18 cellular contexts compared by ENCODE assay signal in genomic region chr17:19281161-19281560, GRCh38. TPM values are rescaled to one million over a fixed set of nuclear protein-coding genes. Genes with fewer than 3 reads are reported as not detected.
DNase-seq lines count a peak whose midpoint lies in the region; ATAC-seq and TF ChIP-seq lines count a peak whose summit lies in the region.
"Had no signal": no experiment of that assay in that cellular context is flagged by ENCODE, and none has a peak within 500 bp of the region (broad histone marks: within the 10 kb centered on the region; RNA-seq: fewer than 3 reads in every experiment).

No MANE protein-coding gene starts in this region.

- BruUV-seq in PC-3 (replicated peaks; lab: Mats Ljungman, UMichigan) (no TSS peak), Calu3 (replicated peaks; lab: Mats Ljungman, UMichigan) (no TSS peak)

- intact Hi-C loops in PC-3 (cut with micrococcal nuclease), result no loop called here
- intact Hi-C loops in esophagus squamous epithelium (cut with DNase I), result no loop called here
- intact Hi-C loops in sciatic nerve (cut with DNase I), result no loop called here
- intact Hi-C loops in Calu3 (cut with micrococcal nuclease; ENCODE audit: unreplicated experiment), result no loop called here

- ATAC-seq in PC-3, result no peak
- peak; percentile 50 for ATAC-seq in sciatic nerve
- ATAC-seq: CD8-positive, alpha-beta T cell had no signal

- H3K4me3 ChIP-seq in PC-3 (ENCODE audit: low read length), result no peak overlapping the region
- H3K4me3 ChIP-seq in esophagus squamous epithelium, result no peak overlapping the region
- H3K4me3 ChIP-seq: HAP-1, PC-9, SK-N-MC had no signal

- H3K9me3 ChIP-seq in PC-3 (ENCODE audit: low read length), result no peaks in the 10 kb centered on the region
- H3K9me3 ChIP-seq in esophagus squamous epithelium, result no peaks in the 10 kb centered on the region
- H3K9me3 ChIP-seq: HAP-1 had no signal

- H3K36me3 ChIP-seq in PC-3 (ENCODE audit: low read depth, low read length) (peaks cover 23% of the 10 kb centered on the region; the same call in 1 of the 2 replicates), esophagus squamous epithelium (peaks cover 0 to 80% (median 0%) of the 10 kb centered on the region in 3 donors)

- H3K9ac ChIP-seq in PC-3 (ENCODE audit: low read length), result no peak overlapping the region

- H3K4me1 ChIP-seq in PC-3 (ENCODE audit: insufficient read depth, low read length) (no peaks in the 10 kb centered on the region), esophagus squamous epithelium (peaks cover 25 to 80% (median 38%) of the 10 kb centered on the region in 3 donors)
- H3K4me1 ChIP-seq: HAP-1 had no signal

- H3F3A ChIP-seq in PC-3 (ENCODE audit: low read length, unreplicated experiment), result no peaks in the 10 kb centered on the region

- TF ChIP-seq CTCF in PC-3 (conservative IDR thresholded peaks at IDR 0.05; ENCODE audit: low read depth, low read length), result no peak
- no peak for TF ChIP-seq CTCF in esophagus squamous epithelium (IDR thresholded peaks at IDR 0.05)
- no peak for TF ChIP-seq CTCF in Calu3 (IDR thresholded peaks at IDR 0.05; ENCODE audit: unreplicated experiment)

- H3K79me2 ChIP-seq in PC-3 (ENCODE audit: low read length), result peaks cover 28% of the 10 kb centered on the region

- H3K4me3 Mint-ChIP-seq in T-helper 2 cell treated with Interferon-gamma antibody and Interleukin-4, amounts not matched to agents 5 μg/mL and 100 μg/mL, for 36 hours, result no peak overlapping the region
- no peak overlapping the region for H3K4me3 Mint-ChIP-seq in Calu3 (ENCODE audit: low read depth, unreplicated experiment)
- H3K4me3 Mint-ChIP-seq: CD8-positive, alpha-beta T cell; IgD-negative memory B cell had no signal

- 0 out of 2 replicates have a peak, but pooled peaks cover 7% of the 10 kb centered on the region for H4K20me1 ChIP-seq in PC-3 (ENCODE audit: low read length)

- H3K4me1 Mint-ChIP-seq in T-helper 2 cell treated with Interferon-gamma antibody and Interleukin-4, amounts not matched to agents 5 μg/mL and 100 μg/mL, for 36 hours (ENCODE audit: low read depth), result peaks cover 18% of the 10 kb centered on the region
- H3K4me1 Mint-ChIP-seq in Calu3 (ENCODE audit: low read depth, unreplicated experiment), result no peaks in the 10 kb centered on the region

- TF ChIP-seq POLR2A in esophagus squamous epithelium (IDR thresholded peaks at IDR 0.05), result no peak

- H3K27me3 ChIP-seq in PC-3 (ENCODE audit: low read length) (no peaks in the 10 kb centered on the region), esophagus squamous epithelium (no peaks in the 10 kb centered on the region)

- H3K9me3 Mint-ChIP-seq in T-helper 2 cell treated with Interferon-gamma antibody and Interleukin-4, amounts not matched to agents 5 μg/mL and 100 μg/mL, for 36 hours, result no peaks in the 10 kb centered on the region
- no peaks in the 10 kb centered on the region for H3K9me3 Mint-ChIP-seq in Calu3 (ENCODE audit: low read depth, unreplicated experiment)
- H3K9me3 Mint-ChIP-seq: CD8-positive, alpha-beta T cell; IgD-negative memory B cell had no signal

- no peaks in the 10 kb centered on the region for H3K27me3 Mint-ChIP-seq in T-helper 2 cell treated with Interferon-gamma antibody and Interleukin-4, amounts not matched to agents 5 μg/mL and 100 μg/mL, for 36 hours (ENCODE audit: low read depth)
- no peaks in the 10 kb centered on the region for H3K27me3 Mint-ChIP-seq in Calu3 (ENCODE audit: unreplicated experiment)

- no peak overlapping the region for H2AFZ ChIP-seq in PC-3 (ENCODE audit: low read length)
- H2AFZ ChIP-seq: PC-9 had no signal

- DNase-seq in AG20443 (ENCODE audit: low spot score) (peak; percentile 43), PC-3 (peak; percentile 28), esophagus squamous epithelium (lab: John Stamatoyannopoulos, UW) (no peak), sciatic nerve (ENCODE audit: low spot score) (no peak), HK-2 (ENCODE audit: unreplicated experiment) (no peak), Calu3 (no peak), NCI-H2196 (lab: John Stamatoyannopoulos, UW; ENCODE audit: unreplicated experiment) (no peak)
- DNase-seq in T-helper 2 cell treated with Interferon-gamma antibody and Interleukin-4, amounts not matched to agents 5 μg/mL and 100 μg/mL, for 36 hours (ENCODE audit: low spot score), result no peak
- DNase-seq: ACHN; CD8-positive, alpha-beta T cell; GF-D8; NCI-H1436; NCI-H345; NCI-H69 had no signal

- no peak overlapping the region for H3K27ac Mint-ChIP-seq in T-helper 2 cell treated with Interferon-gamma antibody and Interleukin-4, amounts not matched to agents 5 μg/mL and 100 μg/mL, for 36 hours
- no peak overlapping the region for H3K27ac Mint-ChIP-seq in Calu3 (ENCODE audit: unreplicated experiment)
- H3K27ac Mint-ChIP-seq: CD8-positive, alpha-beta T cell; IgD-negative memory B cell had no signal

- no peaks in the 10 kb centered on the region for H3K9me2 ChIP-seq in PC-3 (replicated peaks; ENCODE audit: low read length)

- 27 to 42% methylated on average over 3 of the region's 3 CpGs for WGBS in esophagus squamous epithelium, 2 donors

- CTCF ChIA-PET in PC-3 (lab: Charles Lee), result no interaction called here
- CTCF ChIA-PET in Calu3 (lab: Charles Lee), result no interaction called here

- H3K4me2 ChIP-seq in PC-3 (ENCODE audit: low read length), result no peak overlapping the region
- H3K4me2 ChIP-seq: PC-9 had no signal

- H3K36me3 Mint-ChIP-seq in T-helper 2 cell treated with Interferon-gamma antibody and Interleukin-4, amounts not matched to agents 5 μg/mL and 100 μg/mL, for 36 hours (ENCODE audit: low read depth), result peaks cover 4% of the 10 kb centered on the region
- no peaks in the 10 kb centered on the region for H3K36me3 Mint-ChIP-seq in Calu3 (ENCODE audit: insufficient read depth, unreplicated experiment)
- H3K36me3 Mint-ChIP-seq: CD8-positive, alpha-beta T cell had no signal

- POLR2A ChIA-PET in PC-3 (lab: Charles Lee; ENCODE audit: unreplicated experiment), result no interaction called here

- H3K27ac ChIP-seq in PC-3 (ENCODE audit: low read length), result no peak overlapping the region
- peak overlapping the region in 3 of 4 donors; percentile 49 to 83 (median 62) for H3K27ac ChIP-seq in esophagus squamous epithelium
- H3K27ac ChIP-seq: PC-9, SK-N-MC had no signal

RNA-seq across cellular contexts. Expression of gene EPN2, which starts 44.0 kb away (rescaled TPM):
- total RNA-seq in PC-3 (2014; rRNA removed) (46.4 and 50.6 TPM in 2 replicates), esophagus squamous epithelium (10 to 100 TPM; 24.2 to 61.4 (median 56.1) TPM), sciatic nerve (76.6 TPM), Calu3 (2022) (31.3 and 31.6 TPM in 2 replicates)

Comparison
In these comparisons a context has a peak if more than half of its experiments do, and no peak if none do; other contexts are left out.
1. DNase-seq: peak in AG20443 (single experiment) and PC-3 (single experiment); none in esophagus squamous epithelium (single experiment), sciatic nerve (single experiment), HK-2 (single experiment), T-helper 2 cell treated with Interferon-gamma antibody and Interleukin-4, amounts not matched to agents 5 μg/mL and 100 μg/mL, for 36 hours (single experiment), Calu3 (single experiment) and NCI-H2196 (single experiment).